ENCODE assay signal across 19 cellular contexts in the genomic region with DNA sequence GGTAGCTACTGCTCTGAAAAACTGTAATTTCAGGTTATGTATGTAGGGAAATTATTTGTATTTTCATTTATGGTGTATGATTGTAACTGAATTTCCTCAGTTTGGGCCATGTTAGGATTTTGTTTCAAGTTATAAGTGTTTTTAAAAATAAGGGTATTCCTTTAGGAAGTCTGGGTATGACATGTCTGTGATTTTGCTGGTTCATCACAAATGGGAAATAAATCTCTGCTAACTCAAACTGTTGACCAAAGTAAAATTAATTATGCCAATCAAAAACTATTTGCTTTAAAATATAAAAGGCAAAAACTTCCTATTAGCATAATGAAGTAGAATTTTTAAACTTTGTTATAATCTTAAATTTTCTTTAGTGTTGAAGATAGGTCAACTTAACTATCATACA. TPM values are rescaled to one million over a fixed set of nuclear protein-coding genes. Genes with fewer than 3 reads are reported as not detected.
DNase-seq lines count a peak whose midpoint lies in the region; ATAC-seq, FAIRE-seq and TF ChIP-seq lines count a peak whose summit lies in the region.
"Had no signal": no experiment of that assay in that cellular context is flagged by ENCODE, and none has a peak within 500 bp of the region (broad histone marks: within the 10 kb centered on the region; RNA-seq: fewer than 3 reads in every experiment).

No MANE protein-coding gene starts in this region.

- H3K36me3 ChIP-seq in left ventricle myocardium inferior: no peaks in the 10 kb centered on the region
- peaks cover 0 to 18% (median 0%) of the 10 kb centered on the region in 9 donors for H3K36me3 ChIP-seq in heart right ventricle
- H3K36me3 ChIP-seq in tibial nerve: no peaks in the 10 kb centered on the region
- H3K36me3 ChIP-seq: stomach had no signal

- DNase-seq in left ventricle myocardium inferior: no peak
- DNase-seq in heart right ventricle: no peak
- no peak for DNase-seq in RCC 7860 (ENCODE audit: low spot score)
- no peak for DNase-seq in immature natural killer cell
- DNase-seq in tibial nerve (ENCODE audit: low spot score in 2 of 2): no peak
- no peak for DNase-seq in activated CD8-positive, alpha-beta T cell treated with anti-CD3 and anti-CD28 coated beads for 36 hours
- no peak for DNase-seq in SIG-M5 treated with dmso at 0.1 percent for 504 hours (lab: John Stamatoyannopoulos, UW; ENCODE audit: unreplicated experiment)
- no peak for DNase-seq in mesenteric fat pad (ENCODE audit: low spot score)
- DNase-seq: activated CD8-positive, alpha-beta memory T cell treated with anti-CD3 and anti-CD28 coated beads, Interleukin-2, amount 50 U/mL, for 48 hours; DMS 273 treated with DMSO at 0.1 percent for 48 hours; hypothalamus; NCI-H1436 treated with DMSO at 0.1 percent for 48 hours; NCI-H446 treated with DMSO at 0.1 percent for 48 hours; small intestine; stomach had no signal

- peak overlapping the region in 1 of 6 donors; percentile 7 for H3K27ac Mint-ChIP-seq in immature natural killer cell
- no peak overlapping the region for H3K27ac Mint-ChIP-seq in activated CD8-positive, alpha-beta T cell treated with anti-CD3 and anti-CD28 coated beads for 36 hours
- H3K27ac Mint-ChIP-seq: activated naive CD4-positive, alpha-beta T cell treated with anti-CD3 and anti-CD28 coated beads, Interleukin-2, amount 50 U/mL, for 72 hours had no signal

- POLR2A ChIA-PET in activated CD8-positive, alpha-beta T cell treated with anti-CD3 and anti-CD28 coated beads for 36 hours (lab: Charles Lee): interaction anchor here (1.1 kb wide), 1 partner anchor 52 kb away, joined by 3 read pairs; the partner anchor contains the start of gene ATAD1

- intact Hi-C loops in left ventricle myocardium inferior (cut with micrococcal nuclease): no loop called here
- intact Hi-C loops in heart right ventricle (cut with DNase I): no loop called here
- intact Hi-C loops in activated CD8-positive, alpha-beta T cell treated with anti-CD3 and anti-CD28 coated beads for 36 hours (cut with micrococcal nuclease): no loop called here

- H3K27me3 ChIP-seq in left ventricle myocardium inferior (ENCODE audit: low read depth): no peaks in the 10 kb centered on the region
- H3K27me3 ChIP-seq in heart right ventricle: no peaks in the 10 kb centered on the region
- H3K27me3 ChIP-seq in tibial nerve: no peaks in the 10 kb centered on the region
- H3K27me3 ChIP-seq: stomach had no signal

- TF ChIP-seq POLR2A in tibial nerve (IDR thresholded peaks at IDR 0.05): no peak

- H3K27me3 Mint-ChIP-seq in immature natural killer cell (ENCODE audit: low read depth in 3 of 3): no peaks in the 10 kb centered on the region
- H3K27me3 Mint-ChIP-seq in activated CD8-positive, alpha-beta T cell treated with anti-CD3 and anti-CD28 coated beads for 36 hours: no peaks in the 10 kb centered on the region

- H3K9me3 ChIP-seq in left ventricle myocardium inferior (replicated peaks) (no peaks in the 10 kb centered on the region), heart right ventricle (no peaks in the 10 kb centered on the region), tibial nerve (no peaks in the 10 kb centered on the region)
- H3K9me3 ChIP-seq: stomach had no signal

- no peaks in the 10 kb centered on the region for H3K36me3 Mint-ChIP-seq in immature natural killer cell
- peaks cover 31% of the 10 kb centered on the region for H3K36me3 Mint-ChIP-seq in activated CD8-positive, alpha-beta T cell treated with anti-CD3 and anti-CD28 coated beads for 36 hours (ENCODE audit: low read depth)

- FAIRE-seq in RCC 7860 (lab: Jason Lieb, UNC): peak; percentile 67

- ATAC-seq in heart right ventricle: no peak
- ATAC-seq in activated CD8-positive, alpha-beta T cell treated with anti-CD3 and anti-CD28 coated beads for 36 hours: no peak
- ATAC-seq: activated CD4-positive, CD25-positive, alpha-beta regulatory T cell treated with anti-CD3 and anti-CD28 coated beads, Interleukin-2, amount 50 U/mL, for 24 hours; activated naive CD4-positive, alpha-beta T cell treated with anti-CD3 and anti-CD28 coated beads, Interleukin-2, amount 50 U/mL, for 72 hours; left lobe of liver had no signal

- H3K27ac ChIP-seq in left ventricle myocardium inferior (replicated peaks) (peak overlapping the region; percentile 100), heart right ventricle (peak overlapping the region in 2 of 10 donors; percentile 11 to 27), tibial nerve (peak overlapping the region in 3 of 4 donors; percentile 1 to 98 (median 88))

- no peaks in the 10 kb centered on the region for H3K9me3 Mint-ChIP-seq in immature natural killer cell
- H3K9me3 Mint-ChIP-seq in activated CD8-positive, alpha-beta T cell treated with anti-CD3 and anti-CD28 coated beads for 36 hours: no peaks in the 10 kb centered on the region
- H3K9me3 Mint-ChIP-seq: activated naive CD4-positive, alpha-beta T cell treated with anti-CD3 and anti-CD28 coated beads, Interleukin-2, amount 50 U/mL, for 72 hours; neural crest cell had no signal

- H3K4me3 Mint-ChIP-seq in immature natural killer cell: peak overlapping the region in 3 of 5 donors; percentile 4 to 11 (median 8)
- no peak overlapping the region for H3K4me3 Mint-ChIP-seq in activated CD8-positive, alpha-beta T cell treated with anti-CD3 and anti-CD28 coated beads for 36 hours

- CTCF ChIA-PET in activated CD8-positive, alpha-beta T cell treated with anti-CD3 and anti-CD28 coated beads for 36 hours (lab: Charles Lee): no interaction called here

- H3K4me1 ChIP-seq in left ventricle myocardium inferior: peaks cover 92% of the 10 kb centered on the region
- peaks cover 0 to 80% (median 65%) of the 10 kb centered on the region in 9 donors for H3K4me1 ChIP-seq in heart right ventricle
- H3K4me1 ChIP-seq in tibial nerve: peaks cover 0 to 67% (median 34%) of the 10 kb centered on the region in 4 donors

- TF ChIP-seq EP300 in tibial nerve (IDR thresholded peaks at IDR 0.05): no peak

- H3K4me3 ChIP-seq in left ventricle myocardium inferior: peak overlapping the region; percentile 86
- peak overlapping the region in 5 of 10 donors; percentile 9 to 90 (median 85) for H3K4me3 ChIP-seq in heart right ventricle
- H3K4me3 ChIP-seq in tibial nerve: peak overlapping the region in 1 of 4 donors; percentile 90

- TF ChIP-seq CTCF in left ventricle myocardium inferior (IDR thresholded peaks at IDR 0.05; ENCODE audit: borderline replicate concordance) (no peak), heart right ventricle (IDR thresholded peaks at IDR 0.05) (no peak), tibial nerve (IDR thresholded peaks at IDR 0.05) (no peak)
- no peak for TF ChIP-seq CTCF in activated CD8-positive, alpha-beta T cell treated with anti-CD3 and anti-CD28 coated beads for 36 hours (IDR thresholded peaks at IDR 0.05)

- peaks cover 77 to 100% of the 10 kb centered on the region in 2 donors for H3K4me1 Mint-ChIP-seq in immature natural killer cell
- peaks cover 60% of the 10 kb centered on the region for H3K4me1 Mint-ChIP-seq in activated CD8-positive, alpha-beta T cell treated with anti-CD3 and anti-CD28 coated beads for 36 hours (ENCODE audit: low read depth)

RNA-seq across cellular contexts. Expression of gene PTEN, which starts 6.7 kb away (rescaled TPM):
- 49.9 TPM for total RNA-seq in left ventricle myocardium inferior
- total RNA-seq in heart right ventricle: 10 to 100 TPM; 49.4 to 89.9 (median 56.9) TPM
- 10 to 100 TPM; 21.8 to 28.5 TPM for polyA plus RNA-seq in heart right ventricle
- polyA plus RNA-seq in immature natural killer cell: 10 to 100 TPM; 18.0 to 33.5 (median 30.6) TPM
- total RNA-seq in tibial nerve: 100 to 1,000 TPM; 143 to 224 (median 171) TPM
- total RNA-seq in activated CD8-positive, alpha-beta T cell treated with anti-CD3 and anti-CD28 coated beads for 36 hours: 10 to 100 TPM; 48.9 to 51.8 TPM
- 391 TPM for total RNA-seq in mesenteric fat pad

RNA-seq across cellular contexts. Expression of gene KLLN, which starts 6.8 kb away (rescaled TPM):
- total RNA-seq in left ventricle myocardium inferior (0.19 TPM), heart right ventricle (under 1 TPM; 0.17 to 0.69 (median 0.41) TPM), tibial nerve (1 to 10 TPM in 2 of 4 donors, under 1 TPM in 2; 0.78 to 2.2 (median 1.3) TPM), mesenteric fat pad (2.2 TPM)
- polyA plus RNA-seq in heart right ventricle (under 1 TPM; 0.15 to 0.19 TPM), immature natural killer cell (under 1 TPM in 2 of 3 donors, not detected in 1; 0.06 to 0.17 TPM)
- under 1 TPM; 0.43 to 0.61 TPM for total RNA-seq in activated CD8-positive, alpha-beta T cell treated with anti-CD3 and anti-CD28 coated beads for 36 hours

RNA-seq across cellular contexts. Expression of gene ATAD1, which starts 52.1 kb away (rescaled TPM):
- total RNA-seq in left ventricle myocardium inferior (93.2 TPM), heart right ventricle (100 to 1,000 TPM in 5 of 10 donors, 10 to 100 TPM in 5; 90.4 to 147 (median 100) TPM), tibial nerve (10 to 100 TPM; 21.8 to 45.9 (median 26.9) TPM), mesenteric fat pad (49.9 TPM)
- polyA plus RNA-seq in heart right ventricle (10 to 100 TPM; 18.4 to 27.5 TPM), immature natural killer cell (10 to 100 TPM; 31.2 to 44.0 (median 42.1) TPM)
- 10 to 100 TPM; 43.8 to 49.3 TPM for total RNA-seq in activated CD8-positive, alpha-beta T cell treated with anti-CD3 and anti-CD28 coated beads for 36 hours
